1 cellular context compared by ENCODE assay signal in the genomic region with DNA sequence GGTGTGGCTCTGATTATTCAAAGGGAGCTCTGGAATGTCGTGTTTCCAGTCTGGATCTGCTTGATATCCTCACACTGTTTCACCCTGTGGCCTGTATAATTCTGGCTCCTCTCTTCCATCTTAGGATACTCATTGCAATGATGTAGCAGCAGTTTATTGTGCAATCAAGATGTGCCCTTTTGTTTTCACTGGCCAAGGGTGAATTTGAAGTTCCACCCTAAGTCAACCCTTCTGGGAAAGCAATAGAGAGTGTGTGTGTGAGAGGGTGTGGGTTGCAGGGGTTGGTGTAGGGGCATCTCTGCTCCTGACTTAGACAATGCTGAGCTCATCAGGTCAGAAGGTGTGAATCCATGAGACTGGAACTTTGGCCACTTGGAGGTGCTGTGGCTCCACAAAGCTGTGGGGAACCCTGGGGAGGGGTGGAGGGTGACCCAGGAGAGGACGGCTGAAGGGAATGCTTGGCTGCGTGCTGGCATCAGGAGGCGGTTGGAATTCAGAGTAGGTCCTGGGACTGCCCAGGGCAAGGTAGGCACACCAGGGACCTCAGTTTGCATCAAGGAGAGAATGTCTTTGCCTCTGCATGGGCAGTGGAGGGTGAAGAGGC.
TF ChIP-seq lines count a peak whose summit lies in the region.

No MANE protein-coding gene starts in this region.

TF ChIP-seq in WTC11, 78 proteins besides CTCF, POLR2A, EP300 and RAD21 (continued from another document):
- no peak for TF ChIP-seq AR (CRISPR knock-in tag; IDR thresholded peaks at IDR 0.05)
- TF ChIP-seq ZNF396 (CRISPR knock-in tag; IDR thresholded peaks at IDR 0.05; ENCODE audit: borderline replicate concordance) = no peak
- TF ChIP-seq NR1H2 (CRISPR knock-in tag; IDR thresholded peaks at IDR 0.05) = no peak
- TF ChIP-seq JUN (CRISPR knock-in tag; IDR thresholded peaks at IDR 0.05) = no peak
- TF ChIP-seq MAX (CRISPR knock-in tag; IDR thresholded peaks at IDR 0.05) = 0 out of 2 replicates have a peak, but pooled peaks have one; percentile 41
- TF ChIP-seq, protein P1, sequence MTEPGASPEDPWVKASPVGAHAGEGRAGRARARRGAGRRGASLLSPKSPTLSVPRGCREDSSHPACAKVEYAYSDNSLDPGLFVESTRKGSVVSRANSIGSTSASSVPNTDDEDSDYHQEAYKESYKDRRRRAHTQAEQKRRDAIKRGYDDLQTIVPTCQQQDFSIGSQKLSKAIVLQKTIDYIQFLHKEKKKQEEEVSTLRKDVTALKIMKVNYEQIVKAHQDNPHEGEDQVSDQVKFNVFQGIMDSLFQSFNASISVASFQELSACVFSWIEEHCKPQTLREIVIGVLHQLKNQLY (CRISPR knock-in tag; IDR thresholded peaks at IDR 0.05) = no peak
